In the genomic region with DNA sequence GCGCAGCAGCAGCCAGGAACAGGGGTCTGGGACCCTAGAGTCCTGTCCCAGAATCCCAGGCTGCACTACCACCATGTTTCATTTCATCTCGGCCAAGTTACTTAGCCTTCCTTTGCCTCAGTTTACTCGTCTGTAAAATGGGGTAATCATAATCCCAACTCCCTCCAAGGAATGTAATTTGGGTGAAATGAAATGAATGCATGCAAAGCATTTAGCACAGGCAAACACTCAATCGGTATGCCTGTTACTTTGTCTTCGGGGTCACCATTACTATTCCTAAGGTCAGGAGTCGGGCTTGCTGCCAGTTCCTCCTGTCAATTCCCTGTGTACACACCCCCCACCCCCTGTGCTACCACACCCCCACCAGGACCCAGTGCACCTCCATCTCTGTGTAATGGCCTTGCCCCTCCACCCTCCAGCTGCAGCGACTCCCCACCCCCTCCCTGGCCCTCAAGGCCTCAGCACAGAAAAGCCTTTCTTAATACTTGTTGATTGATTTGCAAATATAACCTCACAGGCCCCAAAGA, we compare ENCODE assay signal across 10 cellular contexts. TPM values are rescaled to one million over a fixed set of nuclear protein-coding genes. Genes with fewer than 3 reads are reported as not detected.
DNase-seq lines count a peak whose midpoint lies in the region; ATAC-seq and TF ChIP-seq lines count a peak whose summit lies in the region.
"Had no signal": no experiment of that assay in that cellular context is flagged by ENCODE, and none has a peak within 500 bp of the region (broad histone marks: within the 10 kb centered on the region; RNA-seq: fewer than 3 reads in every experiment).

No MANE protein-coding gene starts in this region.

- H3K27ac Mint-ChIP-seq in activated T-helper 2 cell treated with anti-CD3 and anti-CD28 coated beads, Interferon-gamma antibody, Interleukin-2, Interleukin-4, amounts not matched to agents 10 μg/mL and 5 μg/mL and 100 μg/mL, durations not matched to agents 14 hours and 24 hours and 36 hours: no peak overlapping the region

- H3K9me3 Mint-ChIP-seq in activated T-helper 2 cell treated with anti-CD3 and anti-CD28 coated beads, Interferon-gamma antibody, Interleukin-2, Interleukin-4, amounts not matched to agents 10 μg/mL and 5 μg/mL and 100 μg/mL, durations not matched to agents 14 hours and 24 hours and 36 hours: no peaks in the 10 kb centered on the region

- H3K4me3 ChIP-seq in H7 (ENCODE audit: insufficient read depth, low read depth, low read length) (no peak overlapping the region), hepatocyte (peak overlapping the region; percentile 97), skeletal muscle satellite cell (ENCODE audit: low read length) (peak overlapping the region; percentile 94)

- peaks cover 63% of the 10 kb centered on the region for H3K79me2 ChIP-seq in hepatocyte

- H3K4me3 Mint-ChIP-seq in activated T-helper 2 cell treated with anti-CD3 and anti-CD28 coated beads, Interferon-gamma antibody, Interleukin-2, Interleukin-4, amounts not matched to agents 10 μg/mL and 5 μg/mL and 100 μg/mL, durations not matched to agents 14 hours and 24 hours and 36 hours (ENCODE audit: low read depth): no peak overlapping the region

- no peak for TF ChIP-seq CTCF in hepatocyte (IDR thresholded peaks at IDR 0.05; ENCODE audit: poor library complexity)

- H3K4me1 Mint-ChIP-seq in activated T-helper 2 cell treated with anti-CD3 and anti-CD28 coated beads, Interferon-gamma antibody, Interleukin-2, Interleukin-4, amounts not matched to agents 10 μg/mL and 5 μg/mL and 100 μg/mL, durations not matched to agents 14 hours and 24 hours and 36 hours (ENCODE audit: low read depth): peaks cover 5% of the 10 kb centered on the region

- H3K27me3 Mint-ChIP-seq in activated T-helper 2 cell treated with anti-CD3 and anti-CD28 coated beads, Interferon-gamma antibody, Interleukin-2, Interleukin-4, amounts not matched to agents 10 μg/mL and 5 μg/mL and 100 μg/mL, durations not matched to agents 14 hours and 24 hours and 36 hours (ENCODE audit: low read depth): peaks cover 40% of the 10 kb centered on the region

- H3K9me3 ChIP-seq in hepatocyte (ENCODE audit: low read depth): no peaks in the 10 kb centered on the region
- no peaks in the 10 kb centered on the region for H3K9me3 ChIP-seq in skeletal muscle satellite cell (replicated peaks; ENCODE audit: low read length)

- ATAC-seq in SK-N-SH treated with all-trans-retinoic acid at 6 μM for 48 hours: no peak

- H3K27ac ChIP-seq in hepatocyte: peak overlapping the region; percentile 100

- H3K27me3 ChIP-seq in H7 (ENCODE audit: control insufficient read depth, insufficient read depth, low read length): peaks cover 17% of the 10 kb centered on the region; the same call in 1 of the 2 replicates
- H3K27me3 ChIP-seq in hepatocyte: no peaks in the 10 kb centered on the region
- no peaks in the 10 kb centered on the region for H3K27me3 ChIP-seq in skeletal muscle satellite cell (ENCODE audit: control insufficient read depth, insufficient read depth, low read length)

- H2AFZ ChIP-seq in hepatocyte: no peak overlapping the region

- peak overlapping the region; percentile 77 for H3K4me2 ChIP-seq in hepatocyte
- H3K4me2 ChIP-seq in skeletal muscle satellite cell (ENCODE audit: low read length): peak overlapping the region; percentile 97

- intact Hi-C loops in activated T-helper 2 cell treated with anti-CD3 and anti-CD28 coated beads, Interferon-gamma antibody, Interleukin-2, Interleukin-4, amounts not matched to agents 10 μg/mL and 5 μg/mL and 100 μg/mL, durations not matched to agents 14 hours and 24 hours and 36 hours (cut with micrococcal nuclease): no loop called here

- H3K9ac ChIP-seq in skeletal muscle satellite cell (ENCODE audit: low read depth, low read length): peak overlapping the region; percentile 98

- peak; percentile 68 for DNase-seq in H7
- DNase-seq in hepatocyte (ENCODE audit: low spot score): peak; percentile 56
- DNase-seq in NCI-H1092 (lab: John Stamatoyannopoulos, UW): no peak
- no peak for DNase-seq in DMS79 (lab: John Stamatoyannopoulos, UW)
- DNase-seq in activated gamma-delta T cell treated with Interleukin-2 at 50 U/mL for 16 hours: no peak
- no peak for DNase-seq in activated T-helper 2 cell treated with anti-CD3 and anti-CD28 coated beads, Interferon-gamma antibody, Interleukin-2, Interleukin-4, amounts not matched to agents 10 μg/mL and 5 μg/mL and 100 μg/mL, durations not matched to agents 14 hours and 24 hours and 36 hours (ENCODE audit: low spot score)
- DNase-seq: activated CD4-positive, alpha-beta T cell treated with anti-CD3 and anti-CD28 coated beads for 1 hour; NCI-H1694 had no signal

- no peaks in the 10 kb centered on the region for H3K9me2 ChIP-seq in hepatocyte (replicated peaks; ENCODE audit: insufficient read depth)

- H4K20me1 ChIP-seq in hepatocyte (ENCODE audit: insufficient read depth, poor library complexity, severe bottlenecking): no peaks in the 10 kb centered on the region

- H3K4me1 ChIP-seq in hepatocyte (ENCODE audit: insufficient read depth) (peaks cover 58% of the 10 kb centered on the region), skeletal muscle satellite cell (ENCODE audit: control insufficient read depth, insufficient read depth, low read length) (peaks cover 60% of the 10 kb centered on the region)

- no peaks in the 10 kb centered on the region for H3K36me3 Mint-ChIP-seq in activated T-helper 2 cell treated with anti-CD3 and anti-CD28 coated beads, Interferon-gamma antibody, Interleukin-2, Interleukin-4, amounts not matched to agents 10 μg/mL and 5 μg/mL and 100 μg/mL, durations not matched to agents 14 hours and 24 hours and 36 hours (ENCODE audit: low read depth)

- H3K36me3 ChIP-seq in H7 (replicated peaks; ENCODE audit: control insufficient read depth, insufficient read depth, low read length): no peaks in the 10 kb centered on the region
- no peaks in the 10 kb centered on the region for H3K36me3 ChIP-seq in hepatocyte (replicated peaks; ENCODE audit: insufficient read depth, low read depth)
- peaks cover 8% of the 10 kb centered on the region for H3K36me3 ChIP-seq in skeletal muscle satellite cell (ENCODE audit: insufficient read depth, low read length)

- WGBS in hepatocyte (ENCODE audit: low lambda C conversion rate, missing lambda C conversion rate): 30% methylated on average over 6 of the region's 7 CpGs

TF ChIP-seq in SK-N-SH treated with all-trans-retinoic acid at 6 μM for 48 hours, 23 proteins besides CTCF, POLR2A, EP300 and RAD21:
- TF ChIP-seq, protein P1, sequence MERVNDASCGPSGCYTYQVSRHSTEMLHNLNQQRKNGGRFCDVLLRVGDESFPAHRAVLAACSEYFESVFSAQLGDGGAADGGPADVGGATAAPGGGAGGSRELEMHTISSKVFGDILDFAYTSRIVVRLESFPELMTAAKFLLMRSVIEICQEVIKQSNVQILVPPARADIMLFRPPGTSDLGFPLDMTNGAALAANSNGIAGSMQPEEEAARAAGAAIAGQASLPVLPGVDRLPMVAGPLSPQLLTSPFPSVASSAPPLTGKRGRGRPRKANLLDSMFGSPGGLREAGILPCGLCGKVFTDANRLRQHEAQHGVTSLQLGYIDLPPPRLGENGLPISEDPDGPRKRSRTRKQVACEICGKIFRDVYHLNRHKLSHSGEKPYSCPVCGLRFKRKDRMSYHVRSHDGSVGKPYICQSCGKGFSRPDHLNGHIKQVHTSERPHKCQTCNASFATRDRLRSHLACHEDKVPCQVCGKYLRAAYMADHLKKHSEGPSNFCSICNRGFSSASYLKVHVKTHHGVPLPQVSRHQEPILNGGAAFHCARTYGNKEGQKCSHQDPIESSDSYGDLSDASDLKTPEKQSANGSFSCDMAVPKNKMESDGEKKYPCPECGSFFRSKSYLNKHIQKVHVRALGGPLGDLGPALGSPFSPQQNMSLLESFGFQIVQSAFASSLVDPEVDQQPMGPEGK (CRISPR knock-in tag; IDR thresholded peaks at IDR 0.05; ENCODE audit: borderline replicate concordance): no peak
- TF ChIP-seq ZNF70 (CRISPR knock-in tag; IDR thresholded peaks at IDR 0.05): no peak
- TF ChIP-seq CSDC2 (CRISPR knock-in tag; IDR thresholded peaks at IDR 0.05): peak; percentile 89
- no peak for TF ChIP-seq ZFP30 (CRISPR knock-in tag; IDR thresholded peaks at IDR 0.05)

RNA-seq across cellular contexts. Expression of gene TNS3, which starts 1.7 kb away (rescaled TPM):
- total RNA-seq in H7 (2014; rRNA removed; shearing (Covaris generic)): 28.9 and 31.3 TPM in 2 replicates
- total RNA-seq in hepatocyte: 64.5 and 73.3 TPM in 2 replicates
- 30.0 and 30.7 TPM in 2 replicates for polyA plus RNA-seq in hepatocyte
- total RNA-seq in skeletal muscle satellite cell (2012; rRNA removed): 9.9 and 11.4 TPM in 2 replicates
- total RNA-seq in activated T-helper 2 cell treated with anti-CD3 and anti-CD28 coated beads, Interferon-gamma antibody, Interleukin-2, Interleukin-4, amounts not matched to agents 10 μg/mL and 5 μg/mL and 100 μg/mL, durations not matched to agents 14 hours and 24 hours and 36 hours: 5.3 and 8.5 TPM in 2 replicates

Comparison
In these comparisons a context has a peak if more than half of its experiments do, and no peak if none do; other contexts are left out.
1. DNase-seq: peak in H7 (single experiment) and hepatocyte (single experiment); none in NCI-H1092 (single experiment), DMS79 (single experiment), activated gamma-delta T cell treated with Interleukin-2 at 50 U/mL for 16 hours (single experiment) and activated T-helper 2 cell treated with anti-CD3 and anti-CD28 coated beads, Interferon-gamma antibody, Interleukin-2, Interleukin-4, amounts not matched to agents 10 μg/mL and 5 μg/mL and 100 μg/mL, durations not matched to agents 14 hours and 24 hours and 36 hours (single experiment).